ENCODE assay signal across 14 cellular contexts in genomic region chr1:183821309-183822080, GRCh38. TPM values are rescaled to one million over a fixed set of nuclear protein-coding genes. Genes with fewer than 3 reads are reported as not detected.
DNase-seq lines count a peak whose midpoint lies in the region; ATAC-seq and TF ChIP-seq lines count a peak whose summit lies in the region.
"Had no signal": no experiment of that assay in that cellular context is flagged by ENCODE, and none has a peak within 500 bp of the region (broad histone marks: within the 10 kb centered on the region; RNA-seq: fewer than 3 reads in every experiment).

No MANE protein-coding gene starts in this region.

- H3K4me3 ChIP-seq in lower lobe of right lung (no peak overlapping the region), tibial artery (no peak overlapping the region)

- peaks cover 38% of the 10 kb centered on the region for H3K4me1 ChIP-seq in lower lobe of right lung
- H3K4me1 ChIP-seq in tibial artery, result peaks cover 0 to 46% (median 18%) of the 10 kb centered on the region in 4 donors

- no peak for ATAC-seq in lower lobe of right lung
- no peak for ATAC-seq in HG02763 (IDR thresholded peaks at IDR 0.05; ENCODE audit: unreplicated experiment)
- ATAC-seq: stimulated activated memory B cell treated with anti-CD40 and anti-IgM and Interleukin-4, amounts not matched to agents 10 μg/mL and 1 μg/mL and 100 μg/mL, for 72 hours had no signal

- DNase-seq in RPMI7951 (ENCODE audit: low read depth), result peak; percentile 25
- no peak for DNase-seq in epithelial cell of prostate (ENCODE audit: low read depth, low spot score)
- DNase-seq in lower lobe of right lung, result no peak
- no peak for DNase-seq in tibial artery
- no peak for DNase-seq in NCI-H1092 (lab: John Stamatoyannopoulos, UW)
- DNase-seq in T-helper 1 cell, result no peak
- no peak for DNase-seq in NCI-H1105 (lab: John Stamatoyannopoulos, UW)
- DNase-seq: activated CD4-positive, alpha-beta T cell treated with anti-CD3 and anti-CD28 coated beads, Interleukin-2, amount 50 U/mL, for 1 hour; activated effector memory CD4-positive, alpha-beta T cell treated with Interleukin-2 at 50 U/mL for 16 hours; islet precursor cell; NCI-H2081 treated with DMSO at 0.1 percent for 48 hours; stimulated activated CD4-positive, alpha-beta T cell treated with anti-CD3 and anti-CD28 coated beads, Interleukin-2, amount 100 ng/mL, for 24 hours had no signal

- H3K27me3 ChIP-seq in lower lobe of right lung (ENCODE audit: low read depth) (no peaks in the 10 kb centered on the region), tibial artery (no peaks in the 10 kb centered on the region)

- H3K27ac ChIP-seq in epithelial cell of prostate, result peak overlapping the region; percentile 14
- H3K27ac ChIP-seq in lower lobe of right lung, result peak overlapping the region; percentile 31
- peak overlapping the region; percentile 39 to 58 for H3K27ac ChIP-seq in tibial artery

- no peaks in the 10 kb centered on the region for H3K9me3 ChIP-seq in lower lobe of right lung
- no peaks in the 10 kb centered on the region for H3K9me3 ChIP-seq in tibial artery

- H3K36me3 ChIP-seq in lower lobe of right lung (no peaks in the 10 kb centered on the region), tibial artery (no peaks in the 10 kb centered on the region)

- intact Hi-C loops in lower lobe of right lung (cut with DNase I) (no loop called here), tibial artery (cut with DNase I; ENCODE audit: low total_unique reads) (no loop called here)

- TF ChIP-seq CTCF in lower lobe of right lung (IDR thresholded peaks at IDR 0.05) (no peak), tibial artery (IDR thresholded peaks at IDR 0.05) (no peak)

RNA-seq across cellular contexts. Expression of gene RGL1, which starts 16.6 kb away (rescaled TPM):
- total RNA-seq in RPMI7951 (2014; rRNA removed; shearing (Covaris generic)), result 19.2 and 23.6 TPM in 2 replicates
- total RNA-seq in lower lobe of right lung, result 37.6 TPM
